ENCODE assay signal across 18 cellular contexts in genomic region chr1:112444269-112444668, GRCh38. TPM values are rescaled to one million over a fixed set of nuclear protein-coding genes. Genes with fewer than 3 reads are reported as not detected.
DNase-seq lines count a peak whose midpoint lies in the region; ATAC-seq, FAIRE-seq and TF ChIP-seq lines count a peak whose summit lies in the region.
"Had no signal": no experiment of that assay in that cellular context is flagged by ENCODE, and none has a peak within 500 bp of the region (broad histone marks: within the 10 kb centered on the region; RNA-seq: fewer than 3 reads in every experiment).

No MANE protein-coding gene starts in this region.

- no peak overlapping the region for H4K5ac ChIP-seq in IMR-90 (ENCODE audit: low read depth, low read length)

- peaks cover 29% of the 10 kb centered on the region for H3K79me2 ChIP-seq in keratinocyte (ENCODE audit: control insufficient read depth, insufficient read depth, low read length)

- TF ChIP-seq RAD21 in IMR-90 (IDR thresholded peaks at IDR 0.05; ENCODE audit: low read length), result no peak

- no peak overlapping the region for H2BK15ac ChIP-seq in IMR-90 (ENCODE audit: low read depth, low read length)

- ATAC-seq in IMR-90 (ENCODE audit: low read depth) (peak; percentile 69), GM21786 (IDR thresholded peaks at IDR 0.05; ENCODE audit: unreplicated experiment) (no peak), GM19035 (IDR thresholded peaks at IDR 0.05; ENCODE audit: unreplicated experiment) (no peak), HG02588 (IDR thresholded peaks at IDR 0.05; ENCODE audit: unreplicated experiment) (no peak)
- ATAC-seq: naive thymus-derived CD4-positive, alpha-beta T cell; T-helper 17 cell had no signal

- H3K4me2 ChIP-seq in IMR-90 (ENCODE audit: low read depth, low read length) (no peak overlapping the region; the same call in 1 of the 2 replicates), keratinocyte (ENCODE audit: control insufficient read depth, extremely low read depth, insufficient read depth, low read depth, low read length) (no peak overlapping the region)

- no peaks in the 10 kb centered on the region for H3K36me3 Mint-ChIP-seq in immature natural killer cell
- H3K36me3 Mint-ChIP-seq: activated naive CD4-positive, alpha-beta T cell treated with anti-CD3 and anti-CD28 coated beads, Interleukin-2, amount 50 U/mL, for 24 hours; naive thymus-derived CD4-positive, alpha-beta T cell had no signal

- H3K9me1 ChIP-seq in IMR-90 (ENCODE audit: insufficient read depth, low read length), result peaks cover 8% of the 10 kb centered on the region
- no peaks in the 10 kb centered on the region for H3K9me1 ChIP-seq in keratinocyte (ENCODE audit: control insufficient read depth, extremely low read depth, insufficient read depth, low read length)

- intact Hi-C loops in IMR-90 (cut with micrococcal nuclease), result no loop called here

- DNase-seq in IMR-90, result peak; percentile 77
- DNase-seq in bronchial epithelial cell (ENCODE audit: low read depth), result peak; percentile 37
- no peak for DNase-seq in keratinocyte (ENCODE audit: low read depth, low spot score)
- DNase-seq in immature natural killer cell, result no peak
- DNase-seq: activated CD4-positive, alpha-beta T cell treated with anti-CD3 and anti-CD28 coated beads for 1 hour; activated CD8-positive, alpha-beta memory T cell treated with anti-CD3 and anti-CD28 coated beads, Interleukin-2, amount 50 U/mL, for 48 hours; COR-L47; heart left ventricle; MV-4-11; naive thymus-derived CD4-positive, alpha-beta T cell; stimulated activated CD8-positive, alpha-beta memory T cell treated with anti-CD3 and anti-CD28 coated beads, Interleukin-4, amount 100 ng/mL, for 48 hours; T-helper 17 cell; testis had no signal

- H3K9ac ChIP-seq in IMR-90 (ENCODE audit: low read depth, low read length) (no peak overlapping the region), keratinocyte (ENCODE audit: control insufficient read depth, extremely low read depth, insufficient read depth, low read length) (no peak overlapping the region)

- H2AFZ ChIP-seq in IMR-90 (replicated peaks; ENCODE audit: low read length, poor library complexity) (no peak overlapping the region), keratinocyte (ENCODE audit: control insufficient read depth, low read length) (no peak overlapping the region)

- H3K4me1 Mint-ChIP-seq in immature natural killer cell, result no peaks in the 10 kb centered on the region
- H3K4me1 Mint-ChIP-seq: activated naive CD4-positive, alpha-beta T cell treated with anti-CD3 and anti-CD28 coated beads, Interleukin-2, amount 50 U/mL, for 24 hours; naive thymus-derived CD4-positive, alpha-beta T cell; T-helper 17 cell had no signal

- no peak overlapping the region for H2BK120ac ChIP-seq in IMR-90 (ENCODE audit: low read depth, low read length)

- H3K4me3 ChIP-seq in IMR-90 (ENCODE audit: insufficient read depth, low read depth, low read length) (no peak overlapping the region), bronchial epithelial cell (ENCODE audit: low read depth, low read length) (no peak overlapping the region), keratinocyte (ENCODE audit: control insufficient read depth in 2 of 3, extremely low read depth in 1 of 3, insufficient read depth in 2 of 3, low read depth in 1 of 3, low read length in 3 of 3) (no peak overlapping the region)
- H3K4me3 ChIP-seq: heart left ventricle, testis had no signal

- WGBS in IMR-90 (ENCODE audit: extremely low coverage in 2 of 2, insufficient read length in 1 of 2), 2 experiments, result no CpG with 5 or more reads among the region's 1 CpG

- H2BK20ac ChIP-seq in IMR-90 (ENCODE audit: low read depth, low read length), result no peak overlapping the region

- H3K27ac Mint-ChIP-seq in immature natural killer cell, result no peak overlapping the region
- H3K27ac Mint-ChIP-seq: activated naive CD4-positive, alpha-beta T cell treated with anti-CD3 and anti-CD28 coated beads, Interleukin-2, amount 50 U/mL, for 24 hours; naive thymus-derived CD4-positive, alpha-beta T cell; T-helper 17 cell had no signal

- no peak overlapping the region for H4K91ac ChIP-seq in IMR-90 (ENCODE audit: insufficient read depth, low read depth, low read length)

- no peak overlapping the region for H3K14ac ChIP-seq in IMR-90 (replicated peaks; ENCODE audit: low read depth, low read length)

- no peak overlapping the region for H4K8ac ChIP-seq in IMR-90 (ENCODE audit: low read depth in 2 of 2, low read length in 2 of 2)

- dilution Hi-C loops in IMR-90 (cut with HindIII; ENCODE audit: low sequenced_read_pairs, unreplicated experiment) (no loop called here), keratinocyte (cut with MboI; ENCODE audit: extremely low pct_ligation_motif_present, low sequenced_read_pairs) (no loop called here)

- no TSS peak for BruUV-seq in IMR-90 (replicated peaks; lab: Mats Ljungman, UMichigan)

- in situ Hi-C loops in IMR-90 (cut with MboI; ENCODE audit: low sequenced_read_pairs), result no loop called here

- H4K20me1 ChIP-seq in IMR-90 (ENCODE audit: insufficient read depth, low read length), result peaks cover 42% of the 10 kb centered on the region
- peaks cover 4% of the 10 kb centered on the region for H4K20me1 ChIP-seq in keratinocyte (ENCODE audit: control insufficient read depth, extremely low read depth, insufficient read depth, low read length)

- H3K4me1 ChIP-seq in IMR-90 (ENCODE audit: control insufficient read depth, insufficient read depth, low read length) (peaks cover 15% of the 10 kb centered on the region), keratinocyte (ENCODE audit: control insufficient read depth, extremely low read depth, insufficient read depth, low read length) (peaks cover 12% of the 10 kb centered on the region)

- H3K27me3 ChIP-seq in IMR-90 (ENCODE audit: control insufficient read depth, insufficient read depth, low read length), result no peaks in the 10 kb centered on the region
- H3K27me3 ChIP-seq in bronchial epithelial cell (ENCODE audit: control insufficient read depth, insufficient read depth, low read length), result no peaks in the 10 kb centered on the region
- no peaks in the 10 kb centered on the region for H3K27me3 ChIP-seq in keratinocyte (ENCODE audit: control insufficient read depth, extremely low read depth, insufficient read depth, low read length)
- H3K27me3 ChIP-seq: heart left ventricle, testis had no signal

- peaks cover 0 to 3% (median 0%) of the 10 kb centered on the region in 3 donors for H3K27me3 Mint-ChIP-seq in immature natural killer cell (ENCODE audit: low read depth in 3 of 3)

- H3K9me3 ChIP-seq in IMR-90 (ENCODE audit: control insufficient read depth, insufficient read depth, low read length) (no peaks in the 10 kb centered on the region), keratinocyte (ENCODE audit: control insufficient read depth, low read depth, low read length) (no peaks in the 10 kb centered on the region)
- H3K9me3 ChIP-seq: heart left ventricle, testis had no signal

- H3K9me3 Mint-ChIP-seq in immature natural killer cell, result no peaks in the 10 kb centered on the region
- H3K9me3 Mint-ChIP-seq: activated naive CD4-positive, alpha-beta T cell treated with anti-CD3 and anti-CD28 coated beads, Interleukin-2, amount 50 U/mL, for 24 hours; naive thymus-derived CD4-positive, alpha-beta T cell had no signal

- H3K4me3 Mint-ChIP-seq in immature natural killer cell, result no peak overlapping the region
- H3K4me3 Mint-ChIP-seq: activated naive CD4-positive, alpha-beta T cell treated with anti-CD3 and anti-CD28 coated beads, Interleukin-2, amount 50 U/mL, for 24 hours; naive thymus-derived CD4-positive, alpha-beta T cell; T-helper 17 cell had no signal

- TF ChIP-seq POLR2A in IMR-90 (IDR thresholded peaks at IDR 0.05; ENCODE audit: low read depth, low read length), result no peak

- H3K4ac ChIP-seq in IMR-90 (ENCODE audit: low read depth, low read length), result no peak overlapping the region

- H3K36me3 ChIP-seq in IMR-90 (ENCODE audit: control insufficient read depth, insufficient read depth, low read length) (peaks cover 16% of the 10 kb centered on the region), bronchial epithelial cell (ENCODE audit: control insufficient read depth, insufficient read depth, low read length) (peaks cover 5% of the 10 kb centered on the region), keratinocyte (ENCODE audit: control insufficient read depth in 2 of 2, extremely low read depth in 1 of 2, insufficient read depth in 2 of 2, low read length in 2 of 2) (peaks cover 7 to 9% of the 10 kb centered on the region in 2 experiments)

- H3K23ac ChIP-seq in IMR-90 (ENCODE audit: low read depth, low read length), result no peak overlapping the region

- peak overlapping the region; percentile 40 for H2BK5ac ChIP-seq in IMR-90 (ENCODE audit: low read depth, low read length, poor library complexity, severe bottlenecking)

- H3K27ac ChIP-seq in IMR-90 (ENCODE audit: insufficient read depth, low read length) (no peak overlapping the region), keratinocyte (ENCODE audit: control insufficient read depth, insufficient read depth, low read length) (no peak overlapping the region)
- H3K27ac ChIP-seq: testis had no signal

- H2AK9ac ChIP-seq in IMR-90 (replicated peaks; ENCODE audit: low read depth, low read length, poor library complexity), result no peak overlapping the region

- peak; percentile 55 for FAIRE-seq in A204.1 (lab: Jason Lieb, UNC)
- no peak for FAIRE-seq in bronchial epithelial cell (lab: Jason Lieb, UNC)
- peak; percentile 26 for FAIRE-seq in keratinocyte (lab: Jason Lieb, UNC)

- H3K18ac ChIP-seq in IMR-90 (ENCODE audit: low read depth, low read length), result no peak overlapping the region

- no peak overlapping the region for H3K56ac ChIP-seq in IMR-90 (ENCODE audit: extremely low read depth, insufficient read depth, low read length)

- no peak for TF ChIP-seq CTCF in IMR-90 (conservative IDR thresholded peaks at IDR 0.05; ENCODE audit: low read depth, low read length)
- TF ChIP-seq CTCF in bronchial epithelial cell (IDR thresholded peaks at IDR 0.05; ENCODE audit: insufficient read depth, low read length, severe bottlenecking), result no peak
- no peak for TF ChIP-seq CTCF in keratinocyte (optimal IDR thresholded peaks at IDR 0.05 in 1 of 3, IDR thresholded peaks at IDR 0.05 in 1 of 3, conservative IDR thresholded peaks at IDR 0.05 in 1 of 3; ENCODE audit: extremely low read depth in 1 of 3, insufficient read depth in 2 of 3, low read length in 3 of 3)

- H2AK5ac ChIP-seq in IMR-90 (ENCODE audit: low read depth, low read length), result no peak overlapping the region

- peaks cover 24 to 50% of the 10 kb centered on the region in 2 experiments for H3K79me1 ChIP-seq in IMR-90 (ENCODE audit: low read depth in 1 of 2, low read length in 2 of 2)

- POLR2A ChIA-PET in IMR-90 (lab: Charles Lee; ENCODE audit: unreplicated experiment), result no interaction called here

- CTCF ChIA-PET in IMR-90 (lab: Yijun Ruan, JAX), result interaction anchor here (0.6 to 1.5 kb wide), 3 partner anchors 15 to 44 kb away, joined by 3 to 6 read pairs (median 4); no protein-coding TSS in a partner anchor

RNA-seq across cellular contexts. Expression of gene CTTNBP2NL, which starts 48.3 kb away (rescaled TPM):
- total RNA-seq in IMR-90 (2012; rRNA removed) (22.0 and 31.7 TPM in 2 replicates), bronchial epithelial cell (5.3 and 9.5 TPM in 2 replicates)
- polyA plus RNA-seq in IMR-90 (2012; rRNA removed) (11.0 and 12.4 TPM in 2 replicates), keratinocyte (16.3 to 20.2 TPM (median 19.1 TPM) in 3 replicates), immature natural killer cell (under 1 TPM in 1 of 3 donors, not detected in 2; 0.03 TPM)
- polyA plus RNA-seq in IMR-90 (2012; cell fraction: cytosol; rRNA removed), result 2.7 and 4.7 TPM in 2 replicates
- polyA plus RNA-seq in IMR-90 (2012; cell fraction: nucleus; rRNA removed; ENCODE audit: low replicate concordance), result 4.7 and 13.2 TPM in 2 replicates
- 42.5 TPM for polyA plus RNA-seq in keratinocyte (2011; ENCODE audit: low read depth)
- 10.5 and 15.9 TPM in 2 replicates for polyA plus RNA-seq in keratinocyte (2011; cell fraction: cytosol; rRNA removed)
- polyA plus RNA-seq in keratinocyte (2011; cell fraction: nucleus; rRNA removed), result 21.5 and 24.5 TPM in 2 replicates
- polyA plus RNA-seq in keratinocyte (2012; ENCODE audit: low replicate concordance), result 17.6 and 18.6 TPM in 2 replicates
- 11.0 to 38.9 TPM (median 27.5 TPM) in 3 replicates for polyA minus RNA-seq in keratinocyte
- polyA minus RNA-seq in keratinocyte (2011; cell fraction: cytosol; rRNA and poly(A)+ RNA removed), result 16.9 TPM
- 20.2 and 40.7 TPM in 2 replicates for polyA minus RNA-seq in keratinocyte (2011; cell fraction: nucleus; rRNA and poly(A)+ RNA removed)
- polyA plus RNA-seq: naive thymus-derived CD4-positive, alpha-beta T cell had no signal

Comparison
In these comparisons a context has a peak if more than half of its experiments do, and no peak if none do; other contexts are left out.
1. DNase-seq: peak in IMR-90 (single experiment) and bronchial epithelial cell (single experiment); none in keratinocyte (single experiment) and immature natural killer cell (0 of 3).